In the genomic region with DNA sequence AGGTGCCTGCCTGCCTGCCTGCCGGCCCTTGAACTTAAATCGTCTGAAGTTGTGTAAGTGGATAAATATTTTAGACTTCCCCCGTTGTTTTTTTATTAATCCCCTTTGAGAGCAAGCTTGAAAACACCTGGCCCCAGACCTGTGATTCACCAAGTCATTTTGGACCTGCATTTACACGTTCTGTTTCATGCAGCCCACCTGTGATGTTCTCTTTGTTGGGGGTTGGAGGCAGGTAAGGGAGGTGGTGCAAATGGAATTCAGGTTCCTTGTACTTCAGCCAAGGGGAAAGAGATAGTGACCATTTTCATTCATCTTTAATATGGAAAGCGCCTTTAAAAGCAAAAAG, we compare ENCODE assay signal across 10 cellular contexts. TPM values are rescaled to one million over a fixed set of nuclear protein-coding genes. Genes with fewer than 3 reads are reported as not detected.
DNase-seq lines count a peak whose midpoint lies in the region; ATAC-seq and TF ChIP-seq lines count a peak whose summit lies in the region.
"Had no signal": no experiment of that assay in that cellular context is flagged by ENCODE, and none has a peak within 500 bp of the region (broad histone marks: within the 10 kb centered on the region; RNA-seq: fewer than 3 reads in every experiment).

No MANE protein-coding gene starts in this region.

- H3K4me3 ChIP-seq in GM08714 (ENCODE audit: low read length): peak overlapping the region; percentile 91
- peak overlapping the region; percentile 71 for H3K4me3 ChIP-seq in PC-9
- peak overlapping the region; percentile 78 to 92 (median 91) for H3K4me3 ChIP-seq in esophagus squamous epithelium

- H3K9me2 ChIP-seq in PC-9 (ENCODE audit: insufficient read depth): no peaks in the 10 kb centered on the region

- intact Hi-C loops in PC-9 (cut with micrococcal nuclease; ENCODE audit: unreplicated experiment): loop anchor here (10.0 kb wide), 1 partner anchor 130 kb away; no protein-coding TSS in a partner anchor
- intact Hi-C loops in esophagus squamous epithelium (cut with DNase I): no loop called here

- no peaks in the 10 kb centered on the region for H3K9me3 Mint-ChIP-seq in progenitor cell of endocrine pancreas (ENCODE audit: low read depth)

- H3K9me3 ChIP-seq in PC-9 (ENCODE audit: insufficient read depth, low read depth) (no peaks in the 10 kb centered on the region), esophagus squamous epithelium (no peaks in the 10 kb centered on the region)

- peaks cover 19% of the 10 kb centered on the region for H3K36me3 Mint-ChIP-seq in progenitor cell of endocrine pancreas (ENCODE audit: insufficient read depth)

- H3K4me1 ChIP-seq in PC-9 (replicated peaks; ENCODE audit: insufficient read depth) (peaks cover 40% of the 10 kb centered on the region), esophagus squamous epithelium (peaks cover 14 to 53% (median 25%) of the 10 kb centered on the region in 3 donors)

- CTCF ChIA-PET in PC-9 (lab: Charles Lee): interaction anchor here (0.6 kb wide), 1 partner anchor 152 kb away, joined by 4 read pairs; no protein-coding TSS in a partner anchor

- TF ChIP-seq CTCF in PC-9 (conservative IDR thresholded peaks at IDR 0.05) (no peak), esophagus squamous epithelium (IDR thresholded peaks at IDR 0.05) (no peak), progenitor cell of endocrine pancreas (IDR thresholded peaks at IDR 0.05; ENCODE audit: unreplicated experiment) (no peak)

- peak overlapping the region; percentile 88 for H3K4me2 ChIP-seq in PC-9

- TF ChIP-seq POLR2A in esophagus squamous epithelium (IDR thresholded peaks at IDR 0.05): no peak

- H3K27me3 ChIP-seq in PC-9 (ENCODE audit: insufficient read depth, low read depth) (no peaks in the 10 kb centered on the region), esophagus squamous epithelium (no peaks in the 10 kb centered on the region)

- H2AFZ ChIP-seq in PC-9: peak overlapping the region; percentile 77

- ATAC-seq in GM19463 (IDR thresholded peaks at IDR 0.05; ENCODE audit: unreplicated experiment): no peak

- H3K27ac ChIP-seq in PC-9 (peak overlapping the region; percentile 93), esophagus squamous epithelium (peak overlapping the region; percentile 79 to 86 (median 84))

- H3K27ac Mint-ChIP-seq in progenitor cell of endocrine pancreas: peak overlapping the region; percentile 87

- 13 to 22% methylated on average over 5 of the region's 5 CpGs for WGBS in esophagus squamous epithelium, 2 donors

- TSS peak; percentile 23 for BruUV-seq in PC-9 (replicated peaks; lab: Mats Ljungman, UMichigan)

- H3F3A ChIP-seq in PC-9 (ENCODE audit: insufficient read depth, low read depth): peaks cover 49% of the 10 kb centered on the region

- H3K4me3 Mint-ChIP-seq in progenitor cell of endocrine pancreas (ENCODE audit: low read depth): peak overlapping the region; percentile 74

- peaks cover 8% of the 10 kb centered on the region for H3K36me3 ChIP-seq in PC-9 (ENCODE audit: low read depth)
- peaks cover 0 to 18% (median 5%) of the 10 kb centered on the region in 3 donors for H3K36me3 ChIP-seq in esophagus squamous epithelium

- H4K20me1 ChIP-seq in PC-9 (ENCODE audit: insufficient read depth): no peaks in the 10 kb centered on the region

- DNase-seq in PC-9 (no peak), esophagus squamous epithelium (lab: John Stamatoyannopoulos, UW) (no peak), progenitor cell of endocrine pancreas (ENCODE audit: low spot score, unreplicated experiment) (no peak), kidney glomerular epithelial cell (lab: John Stamatoyannopoulos, UW) (no peak), dermis blood vessel endothelial cell (no peak), GDM1 (lab: John Stamatoyannopoulos, UW) (no peak)

- H3K27me3 Mint-ChIP-seq in progenitor cell of endocrine pancreas: no peaks in the 10 kb centered on the region

- peaks cover 53% of the 10 kb centered on the region for H3K79me2 ChIP-seq in PC-9 (ENCODE audit: low read depth)

- POLR2A ChIA-PET in PC-9 (lab: Charles Lee; ENCODE audit: unreplicated experiment): interaction anchor here (0.7 kb wide), 1 partner anchor 321 kb away, joined by 3 read pairs; no protein-coding TSS in a partner anchor

- H3K4me1 Mint-ChIP-seq in progenitor cell of endocrine pancreas (ENCODE audit: low read depth): peaks cover 38% of the 10 kb centered on the region

RNA-seq across cellular contexts. Expression of a gene that starts 1.2 kb away (rescaled TPM):
- total RNA-seq in PC-9 (2021) (23.5 and 26.7 TPM in 2 replicates), esophagus squamous epithelium (10 to 100 TPM; 10.7 to 21.1 (median 14.0) TPM), progenitor cell of endocrine pancreas (58.4 and 60.2 TPM in 2 replicates), dermis blood vessel endothelial cell (14.0 and 15.0 TPM in 2 replicates)

RNA-seq across cellular contexts. Expression of a gene that starts 18.8 kb away (rescaled TPM):
- 4.3 and 8.0 TPM in 2 replicates for total RNA-seq in PC-9 (2021)
- under 1 TPM in 1 of 4 donors, not detected in 3; 0.19 TPM for total RNA-seq in esophagus squamous epithelium
- 4.4 and 7.1 TPM in 2 replicates for total RNA-seq in progenitor cell of endocrine pancreas
- total RNA-seq in dermis blood vessel endothelial cell: not detected in 2 replicates
- total RNA-seq: left cardiac atrium; T-helper 1 cell treated with Interleukin-12 subunit alpha and Interleukin-12 subunit beta and Interleukin-4 antibody, amounts not matched to agents 30 ng/mL and 1 ng/mL, for 36 hours had no signal
